Comparison of ENCODE assay signal across 8 cellular contexts in genomic region chr22:31272522-31273446, GRCh38. TPM values are rescaled to one million over a fixed set of nuclear protein-coding genes. Genes with fewer than 3 reads are reported as not detected.
A peak's percentile ranks its signal among the peaks of the same experiment; 100 is the strongest.
DNase-seq lines count a peak whose midpoint lies in the region; ATAC-seq, FAIRE-seq and TF ChIP-seq lines count a peak whose summit lies in the region.

No MANE protein-coding gene starts in this region.

- TF ChIP-seq CTCF in WTC11 (IDR thresholded peaks at IDR 0.05) (peak; percentile 55), HepG2 (CRISPR knock-in tag; IDR thresholded peaks at IDR 0.05) (peak; percentile 71), testis (IDR thresholded peaks at IDR 0.05) (peak; percentile 67 to 82 (median 73))

- intact Hi-C loops in HepG2 (cut with micrococcal nuclease; ENCODE audit: unreplicated experiment) = loop anchor here (2.0 kb wide), 1 partner anchor 74 kb away; no protein-coding TSS in a partner anchor
- intact Hi-C loops in testis (cut with DNase I; ENCODE audit: low total_unique reads) = loop anchor here (10.0 kb wide), 1 partner anchor 68 kb away; no protein-coding TSS in a partner anchor

- no peak overlapping the region for H3K9ac ChIP-seq in HepG2 (ENCODE audit: insufficient read depth, low read depth, low read length)

- H3K27ac ChIP-seq in HepG2 (ENCODE audit: extremely low read length, insufficient read depth, low read length) (no peak overlapping the region), testis (peak overlapping the region; percentile 52 to 74)

- H3K36me3 Mint-ChIP-seq in WTC11 = peaks cover 49% of the 10 kb centered on the region

- peak; percentile 60 for ATAC-seq in WTC11
- ATAC-seq in HepG2 = peak; percentile 78
- ATAC-seq in GM19452 (IDR thresholded peaks at IDR 0.05; ENCODE audit: unreplicated experiment) = no peak

- H3K36me3 ChIP-seq in HepG2 (replicated peaks in 1 of 2; ENCODE audit: control insufficient read depth in 1 of 2, insufficient read depth in 2 of 2, low read length in 2 of 2) (peaks cover 34 to 76% of the 10 kb centered on the region in 2 experiments), testis (ENCODE audit: low read depth, missing control alignments) (no peaks in the 10 kb centered on the region)

- no peaks in the 10 kb centered on the region for H3K27me3 ChIP-seq in HepG2 (ENCODE audit: control insufficient read depth in 1 of 2, insufficient read depth in 2 of 2, low read length in 2 of 2)
- H3K27me3 ChIP-seq in testis = no peaks in the 10 kb centered on the region

- POLR2A ChIA-PET in WTC11 (lab: Charles Lee) = interaction anchor here (0.5 to 1.6 kb wide), 3 partner anchors 18 to 522 kb away, joined by 3 to 5 read pairs (median 3); no protein-coding TSS in a partner anchor
- POLR2A ChIA-PET in HepG2 (lab: Yijun Ruan, JAX) = interaction anchor here (0.8 kb wide), 1 partner anchor 11 kb away, joined by 3 read pairs; no protein-coding TSS in a partner anchor

- TF ChIP-seq POLR2A in HepG2 (IDR thresholded peaks at IDR 0.05; ENCODE audit: insufficient read depth in 1 of 2, low read depth in 2 of 2, low read length in 2 of 2) (no peak), testis (IDR thresholded peaks at IDR 0.05) (no peak)

- H3K4me2 ChIP-seq in HepG2 (ENCODE audit: low read depth, low read length) = no peak overlapping the region

- peaks cover 4% of the 10 kb centered on the region; the same call in 1 of the 2 replicates for H4K20me1 ChIP-seq in HepG2 (ENCODE audit: insufficient read depth, low read length)

- no TSS peak for BruUV-seq in HepG2 (replicated peaks; lab: Mats Ljungman, UMichigan)

- no peak for TF ChIP-seq RAD21 in HepG2 (CRISPR knock-in tag; IDR thresholded peaks at IDR 0.05)

- H3K27ac Mint-ChIP-seq in WTC11 = peak overlapping the region; percentile 89

- no peaks in the 10 kb centered on the region for H3K27me3 Mint-ChIP-seq in WTC11 (ENCODE audit: low read depth)

- CTCF ChIA-PET in WTC11 (lab: Charles Lee) = interaction anchor here (0.6 to 5.3 kb wide), 51 partner anchors 9 to 667 kb away, joined by 3 to 123 read pairs (median 5); partner anchors contain the start of genes LIMK2, PATZ1, PIK3IP1 and PLA2G3
- CTCF ChIA-PET in HepG2 (lab: Yijun Ruan, JAX; ENCODE audit: low intra/inter-chr PET ratio, low total read pairs) = no interaction called here

- TF ChIP-seq EP300 in HepG2 (IDR thresholded peaks at IDR 0.05; ENCODE audit: low read depth in 2 of 2, low read length in 2 of 2) (no peak), HepG2 (CRISPR knock-in tag; IDR thresholded peaks at IDR 0.05; ENCODE audit: borderline replicate concordance) (no peak)

- H3K4me1 ChIP-seq in HepG2 (ENCODE audit: insufficient read depth, low read length) (peaks cover 23% of the 10 kb centered on the region), testis (peaks cover 17% of the 10 kb centered on the region)

- WGBS in HepG2 (ENCODE audit: low lambda C conversion rate) = 93% methylated on average over 9 of the region's 15 CpGs
- WGBS in testis, 2 donors = 69 to 79% methylated on average over 15 of the region's 15 CpGs

- peak; percentile 86 for FAIRE-seq in HepG2 (lab: Jason Lieb, UNC)

- H3K4me1 Mint-ChIP-seq in WTC11 = peaks cover 20% of the 10 kb centered on the region

- H3K9me3 ChIP-seq in HepG2 (ENCODE audit: low read length) = no peaks in the 10 kb centered on the region
- H3K9me3 ChIP-seq in testis = no peaks in the 10 kb centered on the region

- DNase-seq in SHP77 (lab: John Stamatoyannopoulos, UW) = peak; percentile 34 to 37
- no peak for DNase-seq in SHP77 treated with DMSO at 0.1 percent for 48 hours (lab: John Stamatoyannopoulos, UW)
- DNase-seq in NCI-H1048 (lab: John Stamatoyannopoulos, UW) = peak; percentile 30
- DNase-seq in WTC11 (ENCODE audit: low spot score) = peak; percentile 67
- DNase-seq in dedifferentiated amniotic fluid mesenchymal stem cell (ENCODE audit: extremely low spot score) = peak; percentile 71
- DNase-seq in HepG2 (ENCODE audit: low spot score) = peak; percentile 52
- peak; percentile 78 for DNase-seq in testis

- H3K4me3 Mint-ChIP-seq in WTC11 = no peak overlapping the region

- H3K9me3 Mint-ChIP-seq in WTC11 = no peaks in the 10 kb centered on the region

- in situ Hi-C loops in HepG2 (cut with HindIII; ENCODE audit: extremely low pct_ligation_motif_present, low pct_unique_long_range_greater_than_20kb) = no loop called here

- H3K79me2 ChIP-seq in HepG2 (ENCODE audit: insufficient read depth, low read length) = no peaks in the 10 kb centered on the region

- H3K4me3 ChIP-seq in HepG2 (replicated peaks in 1 of 3; ENCODE audit: insufficient read depth in 1 of 3, low read depth in 2 of 3, low read length in 3 of 3) = no peak overlapping the region
- H3K4me3 ChIP-seq in testis = no peak overlapping the region

- no peak overlapping the region for H2AFZ ChIP-seq in HepG2 (ENCODE audit: low read length)

TF ChIP-seq in WTC11, 78 proteins besides CTCF, POLR2A, EP300 and RAD21:
- TF ChIP-seq SOX15 (CRISPR knock-in tag; IDR thresholded peaks at IDR 0.05) = no peak
- no peak for TF ChIP-seq ZNF671 (CRISPR knock-in tag; IDR thresholded peaks at IDR 0.05)

TF ChIP-seq in HepG2, 621 proteins besides CTCF, POLR2A, EP300 and RAD21 (continues in another document):
- no peak for TF ChIP-seq ZNF792 (CRISPR knock-in tag; IDR thresholded peaks at IDR 0.05)
- no peak for TF ChIP-seq SMAD1 (CRISPR knock-in tag; IDR thresholded peaks at IDR 0.05; ENCODE audit: borderline replicate concordance, low read depth)
- no peak for TF ChIP-seq PAXIP1 (CRISPR knock-in tag; conservative IDR thresholded peaks at IDR 0.05)
- no peak for TF ChIP-seq NCOA2 (CRISPR knock-in tag; IDR thresholded peaks at IDR 0.05)
- no peak for TF ChIP-seq EED (CRISPR knock-in tag; IDR thresholded peaks at IDR 0.05)
- TF ChIP-seq ZNF296 (CRISPR knock-in tag; conservative IDR thresholded peaks at IDR 0.05) = no peak
- TF ChIP-seq ONECUT2 (CRISPR knock-in tag; IDR thresholded peaks at IDR 0.05) = no peak

RNA-seq across cellular contexts. Expression of gene PIK3IP1, which starts 19.5 kb away (rescaled TPM):
- total RNA-seq in WTC11 (2021) = 1.6 to 2.1 TPM (median 2.0 TPM) in 3 replicates
- total RNA-seq in HepG2 (2016; rRNA removed; fragmentation: Illumina TruSeq; extraction: Trizol) = 0.44 and 1.3 TPM in 2 replicates
- total RNA-seq in HepG2 (2016; cell fraction: cytosol; rRNA removed; fragmentation: Illumina TruSeq; extraction: Trizol; ENCODE audit: low read depth) = 0.26 and 0.30 TPM in 2 replicates
- total RNA-seq in HepG2 (2016; cell fraction: insoluble cytoplasmic fraction; rRNA removed; fragmentation: Illumina TruSeq; extraction: Trizol) = 0.49 and 1.3 TPM in 2 replicates
- total RNA-seq in HepG2 (2016; cell fraction: membrane; rRNA removed; fragmentation: Illumina TruSeq; extraction: Trizol) = 0.34 and 0.41 TPM in 2 replicates
- total RNA-seq in HepG2 (2016; cell fraction: nucleus; rRNA removed; fragmentation: Illumina TruSeq; extraction: Trizol) = 1.5 and 2.0 TPM in 2 replicates
- 2.5 and 5.3 TPM in 2 replicates for polyA plus RNA-seq in HepG2 (2011; rRNA removed)
- polyA plus RNA-seq in HepG2 (2011; cell fraction: cytosol; rRNA removed) = 2.4 and 5.0 TPM in 2 replicates
- 2.3 and 4.8 TPM in 2 replicates for polyA plus RNA-seq in HepG2 (2011; cell fraction: nucleus; rRNA removed)
- polyA plus RNA-seq in HepG2 (2012) = 4.8 and 7.6 TPM in 2 replicates
- 0.06 and 0.11 TPM in 2 replicates for polyA plus RNA-seq in HepG2 (2016; cell fraction: cytosol; fragmentation: Illumina TruSeq; extraction: Trizol; ENCODE audit: low read depth)
- polyA plus RNA-seq in HepG2 (2016; cell fraction: insoluble cytoplasmic fraction; fragmentation: Illumina TruSeq; extraction: Trizol; ENCODE audit: low read depth) = 0.21 and 0.38 TPM in 2 replicates
- 0.10 and 0.14 TPM in 2 replicates for polyA plus RNA-seq in HepG2 (2016; cell fraction: membrane; fragmentation: Illumina TruSeq; extraction: Trizol; ENCODE audit: low read depth)
- 1.7 and 2.4 TPM in 2 replicates for polyA plus RNA-seq in HepG2 (2016; cell fraction: nucleus; fragmentation: Illumina TruSeq; extraction: Trizol; ENCODE audit: insufficient read depth, low read depth)
- 2.1 and 3.8 TPM in 2 replicates for polyA minus RNA-seq in HepG2 (2011; rRNA and poly(A)+ RNA removed; ENCODE audit: low replicate concordance)
- 2.0 and 4.0 TPM in 2 replicates for polyA minus RNA-seq in HepG2 (2011; cell fraction: cytosol; rRNA and poly(A)+ RNA removed)
- 2.1 and 4.0 TPM in 2 replicates for polyA minus RNA-seq in HepG2 (2011; cell fraction: nucleus; rRNA and poly(A)+ RNA removed)
- 10 to 100 TPM; 65.9 to 89.2 TPM for total RNA-seq in testis
- 42.4 TPM for polyA plus RNA-seq in testis (ENCODE audit: insufficient read depth, low read depth, low replicate concordance)

Comparison
In these comparisons a context has a peak if more than half of its experiments do, and no peak if none do; other contexts are left out.
1. RNA of gene PIK3IP1, which starts 19.5 kb away (total RNA-seq): 65.9 to 89.2 TPM in testis; 1.6 to 2.1 TPM in WTC11 and 0.26 to 2.0 TPM in HepG2; every median in the first group is over 10 times any median in the second.
2. Peak in every context shown above with its lines, with median percentiles within 50 percentile points of each other: CTCF ChIP-seq.